ENCODE assay signal across 1 cellular context in genomic region chr7:122433765-122434164, GRCh38.
TF ChIP-seq lines count a peak whose summit lies in the region.

No MANE protein-coding gene starts in this region.

TF ChIP-seq in H1, 55 proteins besides CTCF, POLR2A, EP300 and RAD21:
- TF ChIP-seq RFX5 (IDR thresholded peaks at IDR 0.05; ENCODE audit: borderline replicate concordance, low read depth, low read length) (no peak), CTBP2 (IDR thresholded peaks at IDR 0.05; ENCODE audit: borderline replicate concordance, insufficient read depth, insufficient read length, low read length) (no peak), CHD2 (IDR thresholded peaks at IDR 0.05; ENCODE audit: low read length) (no peak), HDAC2 (IDR thresholded peaks at IDR 0.05; ENCODE audit: borderline replicate concordance in 1 of 2, low read depth in 2 of 2, low read length in 2 of 2) (no peak), EGR1 (IDR thresholded peaks at IDR 0.05; ENCODE audit: borderline replicate concordance, low read depth, low read length) (no peak), TAF1 (IDR thresholded peaks at IDR 0.05; ENCODE audit: low read depth, low read length) (no peak), HDAC6 (IDR thresholded peaks at IDR 0.05; ENCODE audit: low read depth, low read length) (no peak), KDM4A (IDR thresholded peaks at IDR 0.05; ENCODE audit: low read depth, low read length, severe bottlenecking) (no peak), TBP (IDR thresholded peaks at IDR 0.05; ENCODE audit: low read depth, low read length) (no peak), MAX (IDR thresholded peaks at IDR 0.05) (no peak), NRF1 (IDR thresholded peaks at IDR 0.05; ENCODE audit: low read depth, low read length) (no peak), KDM5A (IDR thresholded peaks at IDR 0.05; ENCODE audit: low read length) (no peak), SIRT6 (IDR thresholded peaks at IDR 0.05; ENCODE audit: low read length) (no peak), CBX8 (IDR thresholded peaks at IDR 0.05; ENCODE audit: borderline replicate concordance, low read depth, low read length) (no peak)
TF ChIP-seq in H1: peak in this region for 0.
